8 cellular contexts compared by ENCODE assay signal in the genomic region with DNA sequence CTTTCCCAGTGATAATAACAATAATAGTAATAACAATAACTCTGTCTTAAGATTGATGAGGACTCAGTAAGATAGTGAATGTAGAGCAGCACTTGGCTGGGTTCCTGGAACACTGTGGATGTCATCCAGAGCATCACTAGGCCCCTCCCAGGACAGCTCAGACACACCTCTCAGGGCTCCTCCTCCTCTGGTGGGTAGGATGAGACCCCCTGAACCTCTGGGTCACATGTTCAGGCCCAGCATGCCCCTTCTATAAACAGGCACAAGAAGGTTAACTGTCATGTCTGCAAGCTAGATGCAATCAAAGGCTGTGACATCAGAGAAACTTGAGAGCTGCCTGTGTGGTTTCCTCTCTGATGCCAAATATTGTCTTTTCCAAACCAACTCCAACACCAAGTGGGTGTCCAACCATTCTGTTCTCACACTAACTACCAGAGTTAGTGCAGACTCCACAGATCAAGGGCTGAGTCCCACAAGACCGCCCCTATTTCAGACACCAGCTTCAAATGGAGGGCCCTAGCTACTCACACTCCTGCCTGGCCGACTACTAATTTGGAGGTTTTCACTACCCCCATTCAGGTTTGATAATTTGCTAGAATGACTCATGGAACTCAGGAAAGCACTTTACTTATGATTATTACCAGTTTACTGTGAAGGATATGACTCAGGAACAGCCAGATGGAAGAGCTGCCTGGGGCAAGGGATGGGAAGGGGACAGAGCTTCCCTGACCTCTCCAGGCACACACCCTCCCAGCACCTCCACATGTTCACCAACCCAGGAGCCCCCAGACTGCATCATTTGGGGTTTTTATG. TPM values are rescaled to one million over a fixed set of nuclear protein-coding genes. Genes with fewer than 3 reads are reported as not detected.
A peak's percentile ranks its signal among the peaks of the same experiment; 100 is the strongest.
DNase-seq lines count a peak whose midpoint lies in the region; ATAC-seq and TF ChIP-seq lines count a peak whose summit lies in the region.

No MANE protein-coding gene starts in this region.

- WGBS in neuronal stem cell (ENCODE audit: extremely low coverage in 2 of 2, insufficient read length in 2 of 2, insufficient replicate concordance in 1 of 2), 2 donors, result no CpG with 5 or more reads among the region's 2 CpGs

- H2AK5ac ChIP-seq in neuronal stem cell (ENCODE audit: low read depth, low read length), result no peak overlapping the region

- H3K4me3 ChIP-seq in BE2C (ENCODE audit: low read depth, low read length) (no peak overlapping the region), neuronal stem cell (ENCODE audit: low read length in 2 of 2) (no peak overlapping the region)

- no peak overlapping the region for H4K91ac ChIP-seq in neuronal stem cell (ENCODE audit: low read depth, low read length, poor library complexity)

- H3K9me3 Mint-ChIP-seq in activated T-cell treated with anti-CD3 and anti-CD28 coated beads, Interleukin-2, amount 50 U/mL, for 72 hours, result no peaks in the 10 kb centered on the region

- no peak overlapping the region for H3K9ac ChIP-seq in neuronal stem cell (ENCODE audit: low read depth, low read length, poor library complexity)

- no peak overlapping the region for H3K4ac ChIP-seq in neuronal stem cell (ENCODE audit: low read length)

- TF ChIP-seq CTCF in BE2C (IDR thresholded peaks at IDR 0.05; ENCODE audit: low read depth, low read length), result no peak

- peak; percentile 30 for DNase-seq in BE2C
- peak; percentile 63 to 68 for DNase-seq in activated T-cell treated with anti-CD3 and anti-CD28 coated beads, Interleukin-2, amount 50 U/mL, for 72 hours
- DNase-seq in islet precursor cell, result peak; percentile 81
- DNase-seq in neuronal stem cell (ENCODE audit: low spot score), result no peak
- DNase-seq in NCI-H1436 (lab: John Stamatoyannopoulos, UW), result no peak
- no peak for DNase-seq in KG1 (lab: John Stamatoyannopoulos, UW)
- no peak for DNase-seq in nucleus accumbens (lab: John Stamatoyannopoulos, UW)

- no peak overlapping the region for H2BK5ac ChIP-seq in neuronal stem cell (ENCODE audit: low read length)

- H3K27ac Mint-ChIP-seq in activated T-cell treated with anti-CD3 and anti-CD28 coated beads, Interleukin-2, amount 50 U/mL, for 72 hours, result peak overlapping the region; percentile 82

- no peak overlapping the region for H2BK12ac ChIP-seq in neuronal stem cell (ENCODE audit: low read length)

- H3K14ac ChIP-seq in neuronal stem cell (ENCODE audit: low read length), result no peak overlapping the region

- H3K79me1 ChIP-seq in neuronal stem cell (ENCODE audit: low read depth, low read length), result no peaks in the 10 kb centered on the region

- H3K27ac ChIP-seq in neuronal stem cell (replicated peaks; ENCODE audit: low read length), result no peak overlapping the region

- no peaks in the 10 kb centered on the region for H3K36me3 Mint-ChIP-seq in activated T-cell treated with anti-CD3 and anti-CD28 coated beads, Interleukin-2, amount 50 U/mL, for 72 hours (ENCODE audit: insufficient read depth in 2 of 2)

- no peaks in the 10 kb centered on the region for H3K27me3 Mint-ChIP-seq in activated T-cell treated with anti-CD3 and anti-CD28 coated beads, Interleukin-2, amount 50 U/mL, for 72 hours (ENCODE audit: low read depth)

- no peak overlapping the region for H4K8ac ChIP-seq in neuronal stem cell (ENCODE audit: low read depth, low read length)

- H2BK120ac ChIP-seq in neuronal stem cell (ENCODE audit: low read depth, low read length), result no peak overlapping the region

- H3K4me2 ChIP-seq in neuronal stem cell (ENCODE audit: insufficient read depth, low read length, poor library complexity, severe bottlenecking), result no peak overlapping the region

- H3K36me3 ChIP-seq in BE2C, result no peaks in the 10 kb centered on the region
- no peaks in the 10 kb centered on the region for H3K36me3 ChIP-seq in neuronal stem cell (replicated peaks in 1 of 2; ENCODE audit: control insufficient read depth in 2 of 2, insufficient read depth in 2 of 2, low read length in 2 of 2)

- ATAC-seq in HG03060 (IDR thresholded peaks at IDR 0.05; ENCODE audit: low read depth, unreplicated experiment), result peak; percentile 43
- ATAC-seq in activated T-cell treated with anti-CD3 and anti-CD28 coated beads, Interleukin-2, amount 50 U/mL, for 72 hours (replicated peaks in 1 of 2), result peak; percentile 94

- peaks cover 38% of the 10 kb centered on the region for H3K4me1 Mint-ChIP-seq in activated T-cell treated with anti-CD3 and anti-CD28 coated beads, Interleukin-2, amount 50 U/mL, for 72 hours (ENCODE audit: low read depth)

- H3K4me1 ChIP-seq in BE2C (peaks cover 5% of the 10 kb centered on the region; the same call in 1 of the 2 replicates), neuronal stem cell (ENCODE audit: control insufficient read depth in 2 of 2, insufficient read depth in 1 of 2, low read depth in 1 of 2, low read length in 2 of 2) (no peaks in the 10 kb centered on the region)

- H3K18ac ChIP-seq in neuronal stem cell (ENCODE audit: low read length), result no peak overlapping the region

- no peak overlapping the region for H2AFZ ChIP-seq in neuronal stem cell (ENCODE audit: low read length)

- no peaks in the 10 kb centered on the region for H3K9me3 ChIP-seq in BE2C
- H3K9me3 ChIP-seq in neuronal stem cell (replicated peaks in 1 of 2; ENCODE audit: control insufficient read depth in 2 of 2, insufficient read depth in 1 of 2, low read depth in 1 of 2, low read length in 2 of 2), result no peaks in the 10 kb centered on the region

- H3K27me3 ChIP-seq in BE2C (no peaks in the 10 kb centered on the region), neuronal stem cell (ENCODE audit: control insufficient read depth in 3 of 3, insufficient read depth in 3 of 3, low read depth in 1 of 3, low read length in 3 of 3) (peaks cover 0 to 6% (median 0%) of the 10 kb centered on the region in 3 experiments)

- peak overlapping the region; percentile 37 to 66 for H3K4me3 Mint-ChIP-seq in activated T-cell treated with anti-CD3 and anti-CD28 coated beads, Interleukin-2, amount 50 U/mL, for 72 hours

- H2BK15ac ChIP-seq in neuronal stem cell (ENCODE audit: low read length), result no peak overlapping the region

- H3K23ac ChIP-seq in neuronal stem cell (ENCODE audit: low read depth, low read length, poor library complexity), result no peak overlapping the region

RNA-seq across cellular contexts. Expression of gene BZW1, which starts 46.4 kb away (rescaled TPM):
- 137 TPM for polyA plus RNA-seq in BE2C (2012; ENCODE audit: insufficient read depth, insufficient read length, low read depth)
- total RNA-seq in activated T-cell treated with anti-CD3 and anti-CD28 coated beads, Interleukin-2, amount 50 U/mL, for 72 hours, result 100 to 1,000 TPM; 457 to 495 TPM
- 167 TPM for polyA plus RNA-seq in neuronal stem cell (2013, experiment 1 of 2)
- 170 TPM for polyA plus RNA-seq in neuronal stem cell (2013, experiment 2 of 2)

Comparison
In these comparisons a context has a peak if more than half of its experiments do, and no peak if none do; other contexts are left out.
1. DNase-seq: peak in BE2C (single experiment), activated T-cell treated with anti-CD3 and anti-CD28 coated beads, Interleukin-2, amount 50 U/mL, for 72 hours (2 of 2) and islet precursor cell (single experiment); none in neuronal stem cell (single experiment), NCI-H1436 (single experiment), KG1 (single experiment) and nucleus accumbens (0 of 56).